ENCODE assay signal across 8 cellular contexts in the genomic region with DNA sequence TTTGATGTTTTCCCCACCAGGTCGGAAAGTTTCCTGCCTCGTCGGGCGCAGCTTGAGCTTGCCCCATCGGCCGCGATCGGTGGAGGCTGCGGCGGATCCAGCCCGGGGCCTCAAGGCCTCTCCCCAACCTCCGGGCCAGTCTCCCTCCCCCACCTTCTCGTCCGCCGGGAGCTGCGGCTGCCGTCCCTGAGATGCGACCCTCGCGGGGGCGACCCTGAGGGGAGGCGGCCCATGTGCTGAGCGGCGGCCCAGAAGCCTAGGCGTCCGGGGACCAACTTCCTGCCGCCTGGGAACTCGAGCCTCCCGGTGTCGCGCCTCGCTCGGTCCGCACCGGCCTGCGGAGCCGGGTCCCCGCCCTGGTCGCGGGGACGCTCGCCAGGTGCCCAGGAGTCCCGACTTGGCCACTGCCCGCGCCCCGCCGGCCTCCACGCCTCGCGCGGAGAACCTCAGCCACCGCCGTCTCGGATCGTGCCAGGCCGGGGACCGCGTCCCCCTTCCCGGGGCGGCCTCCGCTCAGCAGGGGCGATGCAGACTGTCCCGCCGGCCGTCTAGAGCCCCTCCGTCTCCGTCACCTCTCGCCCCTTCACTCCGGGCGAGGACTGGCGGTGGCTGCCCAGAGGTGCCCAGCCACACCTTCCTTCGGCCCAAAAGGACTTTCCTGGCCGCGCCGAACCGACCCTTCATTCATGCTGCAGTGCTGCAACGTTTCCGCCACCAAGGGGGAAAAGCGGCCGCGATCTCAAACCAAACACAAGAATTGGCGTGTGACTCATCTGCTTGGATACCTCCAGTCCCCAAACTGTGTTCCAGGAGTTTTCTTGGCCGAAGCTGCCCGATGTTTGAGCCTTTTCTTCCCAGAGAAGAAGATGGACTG. TPM values are rescaled to one million over a fixed set of nuclear protein-coding genes. Genes with fewer than 3 reads are reported as not detected.
DNase-seq lines count a peak whose midpoint lies in the region; ATAC-seq and TF ChIP-seq lines count a peak whose summit lies in the region.

No MANE protein-coding gene starts in this region.

- no peak overlapping the region for H2BK15ac ChIP-seq in IMR-90 (ENCODE audit: low read depth, low read length)

- no peak for TF ChIP-seq CTCF in IMR-90 (conservative IDR thresholded peaks at IDR 0.05; ENCODE audit: low read depth, low read length)
- TF ChIP-seq CTCF in lower leg skin (IDR thresholded peaks at IDR 0.05), result no peak

- CTCF ChIA-PET in IMR-90 (lab: Yijun Ruan, JAX), result interaction anchor here (0.9 kb wide), 1 partner anchor 96 kb away, joined by 4 read pairs; no protein-coding TSS in a partner anchor
- CTCF ChIA-PET in activated CD4-positive, alpha-beta T cell treated with anti-CD3 and anti-CD28 coated beads, Interleukin-2, amount 10 ng/mL, durations not matched to agents 7 days and 5 days (lab: Charles Lee), result interaction anchor here (0.6 to 1.2 kb wide), 5 partner anchors 11 to 45 kb away, joined by 3 to 4 read pairs (median 3); no protein-coding TSS in a partner anchor

- peak overlapping the region; percentile 88 for H3K27ac ChIP-seq in IMR-90 (ENCODE audit: insufficient read depth, low read length)

- H4K5ac ChIP-seq in IMR-90 (ENCODE audit: low read depth, low read length), result peak overlapping the region; percentile 24; the same call in 1 of the 2 replicates

- peak overlapping the region; percentile 57 for H2BK5ac ChIP-seq in IMR-90 (ENCODE audit: low read depth, low read length, poor library complexity, severe bottlenecking)

- peaks cover 5% of the 10 kb centered on the region for H3K27me3 Mint-ChIP-seq in activated CD4-positive, alpha-beta T cell treated with anti-CD3 and anti-CD28 coated beads, Interleukin-2, amount 10 ng/mL, durations not matched to agents 7 days and 5 days
- no peaks in the 10 kb centered on the region for H3K27me3 Mint-ChIP-seq in dendritic cell treated with granulocyte-macrophage colony-stimulating factor and Interleukin-4, amounts not matched to agents 40 ng/mL and 50 ng/mL, for 4 days

- H4K8ac ChIP-seq in IMR-90 (ENCODE audit: low read depth in 2 of 2, low read length in 2 of 2), result peak overlapping the region; percentile 40 to 75; a peak in 2 of 4 replicates

- H3K18ac ChIP-seq in IMR-90 (ENCODE audit: low read depth, low read length), result no peak overlapping the region; the same call in 1 of the 2 replicates

- peaks cover 4% of the 10 kb centered on the region; the same call in 1 of the 2 replicates for H3K9me1 ChIP-seq in IMR-90 (ENCODE audit: insufficient read depth, low read length)

- intact Hi-C loops in IMR-90 (cut with micrococcal nuclease) (loop anchor here (2.0 to 5.0 kb wide), 4 partner anchors 46 to 160 kb away; partner anchors contain the start of gene ARF4), lower leg skin (cut with DNase I; ENCODE audit: low total_unique reads) (loop anchor here (5.0 kb wide), 1 partner anchor 64 kb away; the partner anchor contains the start of gene DENND6A)
- intact Hi-C loops in dendritic cell treated with granulocyte-macrophage colony-stimulating factor and Interleukin-4, amounts not matched to agents 40 ng/mL and 50 ng/mL, for 4 days (cut with micrococcal nuclease), result loop anchor here (2.0 to 5.0 kb wide), 2 partner anchors 84 to 200 kb away; partner anchors contain the start of gene PDE12

- H2BK20ac ChIP-seq in IMR-90 (ENCODE audit: low read depth, low read length), result no peak overlapping the region

- H3K23ac ChIP-seq in IMR-90 (ENCODE audit: low read depth, low read length), result peak overlapping the region; percentile 42

- H3K36me3 Mint-ChIP-seq in activated CD4-positive, alpha-beta T cell treated with anti-CD3 and anti-CD28 coated beads, Interleukin-2, amount 10 ng/mL, durations not matched to agents 7 days and 5 days (ENCODE audit: low read depth), result peaks cover 31% of the 10 kb centered on the region
- peaks cover 41% of the 10 kb centered on the region for H3K36me3 Mint-ChIP-seq in dendritic cell treated with granulocyte-macrophage colony-stimulating factor and Interleukin-4, amounts not matched to agents 40 ng/mL and 50 ng/mL, for 4 days (ENCODE audit: low read depth)

- peaks cover 3 to 41% of the 10 kb centered on the region in 2 experiments for H3K79me1 ChIP-seq in IMR-90 (ENCODE audit: low read depth in 1 of 2, low read length in 2 of 2)

- peak overlapping the region; percentile 84 for H3K4me3 ChIP-seq in IMR-90 (ENCODE audit: insufficient read depth, low read depth, low read length)
- peak overlapping the region; percentile 77 for H3K4me3 ChIP-seq in lower leg skin (ENCODE audit: low read depth, poor library complexity, severe bottlenecking)

- no peak overlapping the region; the same call in 1 of the 2 replicates for H4K91ac ChIP-seq in IMR-90 (ENCODE audit: insufficient read depth, low read depth, low read length)

- no peak overlapping the region for H2BK120ac ChIP-seq in IMR-90 (ENCODE audit: low read depth, low read length)

- no peaks in the 10 kb centered on the region for H3K27me3 ChIP-seq in IMR-90 (ENCODE audit: control insufficient read depth, insufficient read depth, low read length)

- DNase-seq in CMK (ENCODE audit: low read depth) (peak; percentile 26), IMR-90 (peak; percentile 74), lower leg skin (ENCODE audit: low spot score in 2 of 2) (peak; percentile 40 to 94), GOT3 (lab: John Stamatoyannopoulos, UW) (no peak)
- peak; percentile 46 for DNase-seq in activated CD4-positive, alpha-beta T cell treated with anti-CD3 and anti-CD28 coated beads, Interleukin-2, amount 10 ng/mL, durations not matched to agents 7 days and 5 days
- peak; percentile 11 to 21 (median 18) for DNase-seq in stimulated activated CD4-positive, alpha-beta T cell treated with anti-CD3 and anti-CD28 coated beads, TNF-alpha, amount 100 ng/mL, for 48 hours (ENCODE audit: low read depth in 3 of 3)

- peaks cover 6% of the 10 kb centered on the region; the same call in 1 of the 2 replicates for H3K36me3 ChIP-seq in IMR-90 (ENCODE audit: control insufficient read depth, insufficient read depth, low read length)

- no peak for TF ChIP-seq POLR2A in IMR-90 (IDR thresholded peaks at IDR 0.05; ENCODE audit: low read depth, low read length)
- no peak for TF ChIP-seq POLR2A in lower leg skin (IDR thresholded peaks at IDR 0.05)

- WGBS in IMR-90 (ENCODE audit: extremely low coverage in 2 of 2, insufficient read length in 1 of 2), 2 experiments, result 1% methylated on average over 31 of the region's 84 CpGs; no CpG with 5 or more reads in 1 of the 2 experiments
- WGBS in lower leg skin, 2 donors, result 0 to 1% methylated on average over 37 to 51 of the region's 84 CpGs

- H3K14ac ChIP-seq in IMR-90 (replicated peaks; ENCODE audit: low read depth, low read length), result 0 out of 2 replicates have a peak overlapping the region, but pooled peaks have one; percentile 10

- H3K4me1 Mint-ChIP-seq in activated CD4-positive, alpha-beta T cell treated with anti-CD3 and anti-CD28 coated beads, Interleukin-2, amount 10 ng/mL, durations not matched to agents 7 days and 5 days, result peaks cover 45% of the 10 kb centered on the region
- H3K4me1 Mint-ChIP-seq in dendritic cell treated with granulocyte-macrophage colony-stimulating factor and Interleukin-4, amounts not matched to agents 40 ng/mL and 50 ng/mL, for 4 days (ENCODE audit: low read depth), result peaks cover 33% of the 10 kb centered on the region

- ATAC-seq in GM21515 (IDR thresholded peaks at IDR 0.05; ENCODE audit: unreplicated experiment) (peak; percentile 26), IMR-90 (ENCODE audit: low read depth) (peak; percentile 44)

- in situ Hi-C loops in IMR-90 (cut with MboI; ENCODE audit: low sequenced_read_pairs), result no loop called here

- H4K20me1 ChIP-seq in IMR-90 (ENCODE audit: insufficient read depth, low read length), result peaks cover 39% of the 10 kb centered on the region

- peak overlapping the region; percentile 91 for H2AK9ac ChIP-seq in IMR-90 (replicated peaks; ENCODE audit: low read depth, low read length, poor library complexity)

- peaks cover 4% of the 10 kb centered on the region for H3K4me1 ChIP-seq in IMR-90 (ENCODE audit: control insufficient read depth, insufficient read depth, low read length)

- peak overlapping the region; percentile 24; the same call in 1 of the 2 replicates for H3K56ac ChIP-seq in IMR-90 (ENCODE audit: extremely low read depth, insufficient read depth, low read length)

- H3K4ac ChIP-seq in IMR-90 (ENCODE audit: low read depth, low read length), result peak overlapping the region; percentile 81

- H3K9ac ChIP-seq in IMR-90 (ENCODE audit: low read depth, low read length), result peak overlapping the region; percentile 77

- BruUV-seq in IMR-90 (replicated peaks; lab: Mats Ljungman, UMichigan), result TSS peak; percentile 72

- dilution Hi-C loops in IMR-90 (cut with HindIII; ENCODE audit: low sequenced_read_pairs, unreplicated experiment), result no loop called here

- no peaks in the 10 kb centered on the region for H3K9me3 ChIP-seq in IMR-90 (ENCODE audit: control insufficient read depth, insufficient read depth, low read length)

- peak overlapping the region; percentile 7; the same call in 1 of the 2 replicates for H2AK5ac ChIP-seq in IMR-90 (ENCODE audit: low read depth, low read length)

- peak; percentile 4; the same call in 1 of the 2 replicates for TF ChIP-seq RAD21 in IMR-90 (IDR thresholded peaks at IDR 0.05; ENCODE audit: low read length)

- H3K27ac Mint-ChIP-seq in activated CD4-positive, alpha-beta T cell treated with anti-CD3 and anti-CD28 coated beads, Interleukin-2, amount 10 ng/mL, durations not matched to agents 7 days and 5 days, result peak overlapping the region; percentile 98
- H3K27ac Mint-ChIP-seq in dendritic cell treated with granulocyte-macrophage colony-stimulating factor and Interleukin-4, amounts not matched to agents 40 ng/mL and 50 ng/mL, for 4 days, result peak overlapping the region; percentile 89

- H3K9me3 Mint-ChIP-seq in activated CD4-positive, alpha-beta T cell treated with anti-CD3 and anti-CD28 coated beads, Interleukin-2, amount 10 ng/mL, durations not matched to agents 7 days and 5 days, result no peaks in the 10 kb centered on the region
- H3K9me3 Mint-ChIP-seq in dendritic cell treated with granulocyte-macrophage colony-stimulating factor and Interleukin-4, amounts not matched to agents 40 ng/mL and 50 ng/mL, for 4 days, result no peaks in the 10 kb centered on the region

- H3K4me2 ChIP-seq in IMR-90 (ENCODE audit: low read depth, low read length), result peak overlapping the region; percentile 95

- peak overlapping the region; percentile 98 for H3K4me3 Mint-ChIP-seq in activated CD4-positive, alpha-beta T cell treated with anti-CD3 and anti-CD28 coated beads, Interleukin-2, amount 10 ng/mL, durations not matched to agents 7 days and 5 days
- H3K4me3 Mint-ChIP-seq in dendritic cell treated with granulocyte-macrophage colony-stimulating factor and Interleukin-4, amounts not matched to agents 40 ng/mL and 50 ng/mL, for 4 days, result peak overlapping the region; percentile 95

- H2AFZ ChIP-seq in IMR-90 (replicated peaks; ENCODE audit: low read length, poor library complexity), result peak overlapping the region; percentile 90

- POLR2A ChIA-PET in IMR-90 (lab: Charles Lee; ENCODE audit: unreplicated experiment), result no interaction called here
- POLR2A ChIA-PET in activated CD4-positive, alpha-beta T cell treated with anti-CD3 and anti-CD28 coated beads, Interleukin-2, amount 10 ng/mL, durations not matched to agents 7 days and 5 days (lab: Charles Lee), result interaction anchor here (0.6 to 1.2 kb wide), 2 partner anchors 64 to 117 kb away, joined by 4 to 5 read pairs; partner anchors contain the start of gene DENND6A

RNA-seq across cellular contexts. Expression of gene SLMAP, which starts 0.7 kb away (rescaled TPM):
- total RNA-seq in IMR-90 (2012; rRNA removed) (26.5 and 32.2 TPM in 2 replicates), lower leg skin (10 to 100 TPM; 49.5 to 56.0 (median 51.0) TPM)
- polyA plus RNA-seq in IMR-90 (2012; rRNA removed), result 14.1 and 15.5 TPM in 2 replicates
- polyA plus RNA-seq in IMR-90 (2012; cell fraction: cytosol; rRNA removed), result 5.0 and 19.4 TPM in 2 replicates
- polyA plus RNA-seq in IMR-90 (2012; cell fraction: nucleus; rRNA removed; ENCODE audit: low replicate concordance), result 10.6 and 24.7 TPM in 2 replicates
- 10 to 100 TPM; 47.2 to 51.2 TPM for total RNA-seq in activated CD4-positive, alpha-beta T cell treated with anti-CD3 and anti-CD28 coated beads, Interleukin-2, amount 10 ng/mL, durations not matched to agents 7 days and 5 days
